Comparison of ENCODE assay signal across 25 cellular contexts in the genomic region with DNA sequence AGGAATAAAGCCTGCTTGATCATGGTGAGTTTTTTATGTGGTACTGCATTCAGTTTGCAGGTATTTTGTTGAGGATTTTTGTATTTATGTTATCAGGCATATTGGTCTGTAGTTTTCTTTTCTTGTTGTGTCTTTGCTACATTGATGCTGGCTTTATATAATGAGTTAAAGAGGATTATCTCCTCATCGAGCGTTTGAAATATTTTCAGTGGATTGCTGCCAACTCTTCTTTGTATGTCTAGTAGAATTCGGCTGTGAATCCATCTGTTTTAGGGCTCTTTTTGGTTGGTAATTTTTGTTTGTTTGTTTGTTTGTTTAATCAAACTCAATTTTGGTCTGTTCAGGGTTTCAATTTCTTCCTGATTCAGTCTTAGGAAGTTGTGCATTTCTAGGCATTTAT.
"Had no signal": no experiment of that assay in that cellular context is flagged by ENCODE, and none has a peak within 500 bp of the region (broad histone marks: within the 10 kb centered on the region; RNA-seq: fewer than 3 reads in every experiment).

No MANE protein-coding gene starts in this region.

- DNase-seq: naive thymus-derived CD8-positive, alpha-beta T cell; nephron progenitor cell; nucleus accumbens; pancreas; retina; right cardiac atrium; right lobe of liver; sigmoid colon; small intestine; stimulated activated CD4-positive, alpha-beta T cell treated with anti-CD3 and anti-CD28 coated beads, Interleukin-15, amount 100 ng/mL, for 24 hours; stimulated activated CD4-positive, alpha-beta T cell treated with anti-CD3 and anti-CD28 coated beads, Interleukin-2, amount 100 ng/mL, for 24 hours; stimulated activated CD4-positive, alpha-beta T cell treated with anti-CD3 and anti-CD28 coated beads, Interleukin-2, amount 100 ng/mL, for 48 hours; stimulated activated CD4-positive, alpha-beta T cell treated with anti-CD3 and anti-CD28 coated beads, Interleukin-4, amount 100 ng/mL, for 24 hours; stimulated activated naive B cell treated with anti-CD40 and anti-IgM and Interleukin-4, amounts not matched to agents 10 μg/mL and 1 μg/mL and 100 μg/mL, for 72 hours; stimulated activated naive CD4-positive, alpha-beta T cell treated with Interleukin-2 at 50 U/mL for 16 hours; stomach; thyroid gland; upper lobe of left lung had no signal

- H3K27ac ChIP-seq: neutrophil, pancreas, prostate gland, right lobe of liver, sigmoid colon, stomach, thoracic aorta, thyroid gland, tibial nerve, upper lobe of left lung, vagina had no signal

- H3K4me1 ChIP-seq: pancreas, prostate gland, sigmoid colon, stomach, thyroid gland, tibial nerve, upper lobe of left lung, vagina had no signal

- H3K9me3 ChIP-seq: neutrophil, pancreas, prostate gland, right lobe of liver, sigmoid colon, thoracic aorta, thyroid gland, tibial nerve, upper lobe of left lung, vagina had no signal

- H3K27me3 ChIP-seq: neutrophil, pancreas, right lobe of liver, sigmoid colon, stomach, thyroid gland, tibial nerve, upper lobe of left lung, vagina had no signal

- H3K36me3 ChIP-seq: neutrophil, pancreas, prostate gland, right lobe of liver, sigmoid colon, stomach, thoracic aorta, thyroid gland, tibial nerve, upper lobe of left lung, vagina had no signal

- H3K4me3 ChIP-seq: pancreas, prostate gland, right lobe of liver, sigmoid colon, stomach, thoracic aorta, thyroid gland, tibial nerve, upper lobe of left lung, vagina had no signal

- ATAC-seq: naive thymus-derived CD8-positive, alpha-beta T cell; natural killer cell treated with Interleukin-12 subunit alpha and Interleukin-12 subunit beta and Interleukin-15 and Interleukin-18, amount 100 ng/mL, for 72 hours; pancreas; right cardiac atrium; right lobe of liver; stimulated activated effector memory CD8-positive, alpha-beta T cell treated with anti-CD3 and anti-CD28 coated beads, Interleukin-12 subunit alpha, Interleukin-12 subunit beta, amount 100 ng/mL, for 72 hours; stimulated activated naive B cell treated with anti-CD40 and anti-IgM and Interleukin-4, amounts not matched to agents 10 μg/mL and 1 μg/mL and 100 μg/mL, for 72 hours had no signal
